In genomic region chr1:209850342-209850979, GRCh38 we compare ENCODE assay signal across 8 cellular contexts. TPM values are rescaled to one million over a fixed set of nuclear protein-coding genes. Genes with fewer than 3 reads are reported as not detected.
A peak's percentile ranks its signal among the peaks of the same experiment; 100 is the strongest.
DNase-seq lines count a peak whose midpoint lies in the region; ATAC-seq and TF ChIP-seq lines count a peak whose summit lies in the region.

No MANE protein-coding gene starts in this region.

- no peaks in the 10 kb centered on the region for H3K9me3 ChIP-seq in MM.1S (replicated peaks; ENCODE audit: insufficient read depth, low read length)

- 0 out of 2 replicates have a peak, but pooled peaks cover 6% of the 10 kb centered on the region for H3K79me2 ChIP-seq in MM.1S (ENCODE audit: low read length)

- no peaks in the 10 kb centered on the region for H3K27me3 ChIP-seq in MM.1S (replicated peaks; ENCODE audit: insufficient read depth, low read length)

- no peaks in the 10 kb centered on the region for H3F3A ChIP-seq in MM.1S (ENCODE audit: insufficient read depth, low read length)

- H3K27me3 Mint-ChIP-seq in nephron progenitor cell (ENCODE audit: low read depth, poor library complexity), result no peaks in the 10 kb centered on the region

- peak; percentile 49 for DNase-seq in Caki2 (ENCODE audit: low read depth)
- DNase-seq in MM.1S, result peak; percentile 37
- peak; percentile 1 to 27 for DNase-seq in SW 1271 (lab: John Stamatoyannopoulos, UW)
- DNase-seq in ecto neural progenitor cell (ENCODE audit: low spot score), result peak; percentile 68
- DNase-seq in nephron progenitor cell, result peak; percentile 68
- DNase-seq in GM19238 (ENCODE audit: insufficient read length, low spot score), result no peak

- no peak overlapping the region for H3K27ac Mint-ChIP-seq in nephron progenitor cell

- H3K4me3 Mint-ChIP-seq in nephron progenitor cell, result no peak overlapping the region

- H3K9me2 ChIP-seq in MM.1S (replicated peaks; ENCODE audit: insufficient read depth, low read length), result no peaks in the 10 kb centered on the region

- no peak overlapping the region for H3K27ac ChIP-seq in MM.1S (ENCODE audit: low read length)

- H2AFZ ChIP-seq in MM.1S (ENCODE audit: low read length), result no peak overlapping the region

- in situ Hi-C loops in Caki2 (cut with HindIII; ENCODE audit: low pct_unique_long_range_greater_than_20kb, low sequenced_read_pairs), result loop anchor here (25.0 kb wide), 1 partner anchor 137 kb away; no protein-coding TSS in a partner anchor

- ATAC-seq in GM21390 (IDR thresholded peaks at IDR 0.05; ENCODE audit: unreplicated experiment) (peak; percentile 51), GM18861 (IDR thresholded peaks at IDR 0.05; ENCODE audit: unreplicated experiment) (no peak)

- H3K9me3 Mint-ChIP-seq in nephron progenitor cell, result no peaks in the 10 kb centered on the region

- peaks cover 13% of the 10 kb centered on the region; the same call in 1 of the 2 replicates for H3K36me3 ChIP-seq in MM.1S (replicated peaks; ENCODE audit: insufficient read depth, low read length)

- no peak overlapping the region for H3K9ac ChIP-seq in MM.1S (ENCODE audit: low read length)

- H3K4me2 ChIP-seq in MM.1S (ENCODE audit: low read depth, low read length), result no peak overlapping the region

- H4K20me1 ChIP-seq in MM.1S (ENCODE audit: insufficient read depth, low read length), result no peaks in the 10 kb centered on the region

- H3K4me1 ChIP-seq in MM.1S (ENCODE audit: low read length), result no peaks in the 10 kb centered on the region

- H3K36me3 Mint-ChIP-seq in nephron progenitor cell (ENCODE audit: low read depth), result peaks cover 52% of the 10 kb centered on the region

- H3K4me3 ChIP-seq in MM.1S (ENCODE audit: low read length), result no peak overlapping the region

- peak; percentile 66 for TF ChIP-seq CTCF in MM.1S (IDR thresholded peaks at IDR 0.05; ENCODE audit: low read length)
- TF ChIP-seq CTCF in nephron progenitor cell (IDR thresholded peaks at IDR 0.05), result peak; percentile 61

- H3K4me1 Mint-ChIP-seq in nephron progenitor cell, result no peaks in the 10 kb centered on the region

RNA-seq across cellular contexts. Expression of gene UTP25, which starts 22.7 kb away (rescaled TPM):
- 7.4 and 8.3 TPM in 2 replicates for total RNA-seq in Caki2 (2014; rRNA removed; shearing (Covaris generic); ENCODE audit: low replicate concordance)

RNA-seq across cellular contexts. Expression of gene IRF6, which starts 44.5 kb away (rescaled TPM):
- not detected in 2 replicates for total RNA-seq in Caki2 (2014; rRNA removed; shearing (Covaris generic); ENCODE audit: low replicate concordance)
